ENCODE assay signal across 19 cellular contexts in genomic region chr3:6447166-6447801, GRCh38.
DNase-seq lines count a peak whose midpoint lies in the region; ATAC-seq and TF ChIP-seq lines count a peak whose summit lies in the region.
"Had no signal": no experiment of that assay in that cellular context is flagged by ENCODE, and none has a peak within 500 bp of the region (broad histone marks: within the 10 kb centered on the region; RNA-seq: fewer than 3 reads in every experiment).

No MANE protein-coding gene starts in this region.

- no peak for TF ChIP-seq POLR2A in erythroblast (IDR thresholded peaks at IDR 0.05; ENCODE audit: low read length)

- H3K27ac ChIP-seq in lung (ENCODE audit: low read depth in 1 of 2, low read length in 1 of 2): no peak overlapping the region
- H3K27ac ChIP-seq: 22Rv1, A549, BLaER1, GM23248, HL-60 had no signal

- ATAC-seq in lung (ENCODE audit: insufficient read depth, low FRiP score) (peak; percentile 25), SK-N-SH treated with all-trans-retinoic acid at 6 μM for 48 hours (no peak)
- no peak for ATAC-seq in stimulated activated memory B cell treated with anti-CD40 and anti-IgM and Interleukin-4, amounts not matched to agents 10 μg/mL and 1 μg/mL and 100 μg/mL, for 72 hours
- ATAC-seq: A549 had no signal

- peaks cover 0 to 2% of the 10 kb centered on the region in 2 donors for H3K9me3 ChIP-seq in lung (ENCODE audit: control insufficient read depth in 2 of 2, insufficient read depth in 1 of 2, low read length in 1 of 2)
- H3K9me3 ChIP-seq: A549, BLaER1 had no signal

- 77 to 87% methylated on average over 5 of the region's 5 CpGs for WGBS in lung, 2 donors

- no peaks in the 10 kb centered on the region for H3K4me1 ChIP-seq in lung (ENCODE audit: control insufficient read depth in 2 of 2, insufficient read depth in 2 of 2, low read length in 2 of 2)
- H3K4me1 ChIP-seq: A549, BLaER1 had no signal

- no peaks in the 10 kb centered on the region for H3K27me3 ChIP-seq in lung (ENCODE audit: control insufficient read depth, insufficient read depth)
- H3K27me3 ChIP-seq: BLaER1 had no signal

- H3K4me3 ChIP-seq in GM12865 (ENCODE audit: low read depth, low read length) (no peak overlapping the region), lung (no peak overlapping the region)
- H3K4me3 ChIP-seq: A549, BLaER1, GM23248 had no signal

- H3K4me1 Mint-ChIP-seq in stimulated activated memory B cell treated with anti-CD40 and anti-IgM and Interleukin-4, amounts not matched to agents 10 μg/mL and 1 μg/mL and 100 μg/mL, for 72 hours: peaks cover 12% of the 10 kb centered on the region
- H3K4me1 Mint-ChIP-seq: CD14-positive monocyte; CD4-positive, alpha-beta memory T cell had no signal

- no peaks in the 10 kb centered on the region for H3K27me3 Mint-ChIP-seq in stimulated activated memory B cell treated with anti-CD40 and anti-IgM and Interleukin-4, amounts not matched to agents 10 μg/mL and 1 μg/mL and 100 μg/mL, for 72 hours
- H3K27me3 Mint-ChIP-seq: CD4-positive, alpha-beta memory T cell had no signal

- H3K36me3 Mint-ChIP-seq in stimulated activated memory B cell treated with anti-CD40 and anti-IgM and Interleukin-4, amounts not matched to agents 10 μg/mL and 1 μg/mL and 100 μg/mL, for 72 hours: no peaks in the 10 kb centered on the region
- H3K36me3 Mint-ChIP-seq: CD14-positive monocyte; CD4-positive, alpha-beta memory T cell had no signal

- no peaks in the 10 kb centered on the region for H3K9me3 Mint-ChIP-seq in stimulated activated memory B cell treated with anti-CD40 and anti-IgM and Interleukin-4, amounts not matched to agents 10 μg/mL and 1 μg/mL and 100 μg/mL, for 72 hours

- no peak overlapping the region for H3K4me3 Mint-ChIP-seq in stimulated activated memory B cell treated with anti-CD40 and anti-IgM and Interleukin-4, amounts not matched to agents 10 μg/mL and 1 μg/mL and 100 μg/mL, for 72 hours
- H3K4me3 Mint-ChIP-seq: CD14-positive monocyte; CD4-positive, alpha-beta memory T cell had no signal

- TF ChIP-seq CTCF in GM12865 (IDR thresholded peaks at IDR 0.05; ENCODE audit: insufficient read depth, low read depth, low read length, missing control alignments): no peak
- TF ChIP-seq CTCF in lung (IDR thresholded peaks at IDR 0.05; ENCODE audit: control extremely low read depth, extremely low read depth): no peak
- TF ChIP-seq CTCF in GM10266 (IDR thresholded peaks at IDR 0.05; ENCODE audit: control insufficient read depth, insufficient read depth, low read depth, missing control alignments): no peak

- DNase-seq in GM12865 (ENCODE audit: low read depth): peak; percentile 13
- peak; percentile 12 to 13 for DNase-seq in dermis microvascular lymphatic vessel endothelial cell (ENCODE audit: low read depth in 2 of 2)
- DNase-seq in lung (ENCODE audit: low spot score): no peak
- peak; percentile 43 for DNase-seq in pulmonary artery endothelial cell (ENCODE audit: low read depth, low spot score)
- DNase-seq in GM10266 (ENCODE audit: extremely low spot score): no peak
- no peak for DNase-seq in erythroblast (lab: John Stamatoyannopoulos, UW)
- DNase-seq: CD4-positive, alpha-beta memory T cell; DMS153; DMS79 treated with DMSO at 0.1 percent for 48 hours; GF-D8; GM23248; HCEC 1CT had no signal

- no peaks in the 10 kb centered on the region for H3K36me3 ChIP-seq in lung (ENCODE audit: control insufficient read depth in 2 of 2, insufficient read depth in 2 of 2, low read length in 2 of 2)
- H3K36me3 ChIP-seq: BLaER1 had no signal

- H3K27ac Mint-ChIP-seq in stimulated activated memory B cell treated with anti-CD40 and anti-IgM and Interleukin-4, amounts not matched to agents 10 μg/mL and 1 μg/mL and 100 μg/mL, for 72 hours: no peak overlapping the region
- H3K27ac Mint-ChIP-seq: CD14-positive monocyte; CD4-positive, alpha-beta memory T cell had no signal

TF ChIP-seq in SK-N-SH treated with all-trans-retinoic acid at 6 μM for 48 hours, 23 proteins besides CTCF, POLR2A, EP300 and RAD21:
- TF ChIP-seq ZFP30 (CRISPR knock-in tag; IDR thresholded peaks at IDR 0.05) (no peak), CREB5 (CRISPR knock-in tag; IDR thresholded peaks at IDR 0.05; ENCODE audit: low read depth) (no peak), PATZ1 (CRISPR knock-in tag; IDR thresholded peaks at IDR 0.05; ENCODE audit: borderline replicate concordance) (no peak), ZNF565 (CRISPR knock-in tag; conservative IDR thresholded peaks at IDR 0.05; ENCODE audit: low read depth) (no peak), CSDC2 (CRISPR knock-in tag; IDR thresholded peaks at IDR 0.05) (no peak), ESRRG (CRISPR knock-in tag; IDR thresholded peaks at IDR 0.05) (no peak), ZNF8 (CRISPR knock-in tag; IDR thresholded peaks at IDR 0.05) (no peak), ZC3H10 (CRISPR knock-in tag; IDR thresholded peaks at IDR 0.05) (no peak)
TF ChIP-seq in SK-N-SH treated with all-trans-retinoic acid at 6 μM for 48 hours: peak in this region for 0.

Comparison
In these comparisons a context has a peak if more than half of its experiments do, and no peak if none do; other contexts are left out.
1. DNase-seq: peak in GM12865 (single experiment), dermis microvascular lymphatic vessel endothelial cell (2 of 2) and pulmonary artery endothelial cell (single experiment); none in lung (single experiment), GM10266 (single experiment) and erythroblast (0 of 2).